ENCODE assay signal across 17 cellular contexts in the genomic region with DNA sequence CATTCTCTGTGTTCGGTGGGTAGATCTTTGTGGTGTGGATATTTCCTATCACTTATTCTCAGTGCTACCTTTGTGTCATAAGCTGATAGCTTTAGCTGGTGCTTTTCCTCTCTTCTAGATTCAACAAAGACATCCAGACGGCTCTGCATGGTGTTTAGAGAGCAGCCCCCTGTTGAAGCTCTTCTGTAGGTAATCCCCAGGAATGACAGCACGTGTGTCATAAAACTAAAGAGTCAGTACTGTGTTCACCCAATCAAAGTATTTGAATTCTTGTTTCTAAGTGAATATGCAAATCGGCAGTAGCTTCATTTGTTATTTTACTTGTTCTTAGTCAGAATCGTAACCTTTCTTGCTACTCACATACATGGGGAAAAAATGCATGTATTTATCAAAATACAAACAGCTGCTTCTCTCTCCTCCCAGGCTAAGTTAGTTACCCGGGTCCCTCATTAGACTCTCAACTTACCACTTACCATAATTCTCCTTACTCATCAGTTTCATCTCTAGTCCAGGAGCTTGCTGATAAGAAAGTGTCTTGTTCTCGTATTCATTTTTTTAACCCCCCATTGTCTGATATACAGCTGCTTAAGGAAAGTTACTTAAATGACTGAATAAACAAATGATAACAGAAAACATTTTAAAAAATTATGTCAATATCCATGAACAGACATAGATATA.
DNase-seq lines count a peak whose midpoint lies in the region; ATAC-seq, FAIRE-seq and TF ChIP-seq lines count a peak whose summit lies in the region.
"Had no signal": no experiment of that assay in that cellular context is flagged by ENCODE, and none has a peak within 500 bp of the region (broad histone marks: within the 10 kb centered on the region; RNA-seq: fewer than 3 reads in every experiment).

No MANE protein-coding gene starts in this region.

- TF ChIP-seq POLR2A in ovary (IDR thresholded peaks at IDR 0.05) (no peak), gastrocnemius medialis (IDR thresholded peaks at IDR 0.05) (no peak)

- no peak overlapping the region for H3K4me3 Mint-ChIP-seq in neural progenitor cell

- FAIRE-seq in D721Med (lab: Jason Lieb, UNC): peak; percentile 74
- FAIRE-seq: A204.1, GM12892, H1, HepG2 had no signal

- no peaks in the 10 kb centered on the region for H3K9me3 Mint-ChIP-seq in neural progenitor cell

- H3K36me3 ChIP-seq in neural progenitor cell (no peaks in the 10 kb centered on the region), ovary (no peaks in the 10 kb centered on the region), gastrocnemius medialis (no peaks in the 10 kb centered on the region)
- H3K36me3 ChIP-seq: BLaER1 treated with 17β-estradiol and CSF1 and Interleukin-3, amounts not matched to agents 10 nM and 100 nM had no signal

- no peaks in the 10 kb centered on the region for H3K36me3 Mint-ChIP-seq in neural progenitor cell

- WGBS in ovary, 3 donors: 11 to 30% (median 16%) methylated on average over 7 of the region's 7 CpGs

- H2AFZ ChIP-seq in neural progenitor cell (replicated peaks): no peak overlapping the region
- H2AFZ ChIP-seq: PC-9 had no signal

- H3K9ac ChIP-seq in neural progenitor cell: no peak overlapping the region
- H3K9ac ChIP-seq: BLaER1 treated with 17β-estradiol and CSF1 and Interleukin-3, amounts not matched to agents 10 nM and 100 nM had no signal

- H3K4me3 ChIP-seq in neural progenitor cell: no peak overlapping the region
- H3K4me3 ChIP-seq in ovary: no peak overlapping the region
- no peak overlapping the region for H3K4me3 ChIP-seq in gastrocnemius medialis
- H3K4me3 ChIP-seq: BLaER1 treated with 17β-estradiol and CSF1 and Interleukin-3, amounts not matched to agents 10 nM and 100 nM; PC-9 had no signal

- H3K9me3 ChIP-seq in neural progenitor cell (ENCODE audit: low read depth) (no peaks in the 10 kb centered on the region), ovary (no peaks in the 10 kb centered on the region), gastrocnemius medialis (no peaks in the 10 kb centered on the region)
- H3K9me3 ChIP-seq: BLaER1 treated with 17β-estradiol and CSF1 and Interleukin-3, amounts not matched to agents 10 nM and 100 nM had no signal

- H3K79me2 ChIP-seq in neural progenitor cell (ENCODE audit: low read depth): no peaks in the 10 kb centered on the region

- no peaks in the 10 kb centered on the region for H4K20me1 ChIP-seq in neural progenitor cell (ENCODE audit: low read depth)
- H4K20me1 ChIP-seq: BLaER1 treated with 17β-estradiol and CSF1 and Interleukin-3, amounts not matched to agents 10 nM and 100 nM had no signal

- H3K27ac ChIP-seq in neural progenitor cell: no peak overlapping the region
- no peak overlapping the region for H3K27ac ChIP-seq in ovary
- H3K27ac ChIP-seq in gastrocnemius medialis: no peak overlapping the region
- H3K27ac ChIP-seq: BLaER1 treated with 17β-estradiol and CSF1 and Interleukin-3, amounts not matched to agents 10 nM and 100 nM; PC-9 had no signal

- DNase-seq in D721Med (ENCODE audit: insufficient read length, low spot score) (peak; percentile 8), NCI-H82 (lab: John Stamatoyannopoulos, UW) (peak; percentile 71), amniotic epithelial cell (ENCODE audit: low read depth) (peak; percentile 48), neural progenitor cell (ENCODE audit: low spot score) (peak; percentile 52), ovary (no peak), gastrocnemius medialis (no peak)
- DNase-seq: KG1, NCI-H1092, NCI-H146, NCI-H2081 treated with DMSO at 0.1 percent for 48 hours, PC-9 had no signal

- H3K27me3 Mint-ChIP-seq in neural progenitor cell (ENCODE audit: insufficient read depth, low read depth): peaks cover 2% of the 10 kb centered on the region

- H3K4me1 ChIP-seq in neural progenitor cell: peaks cover 20% of the 10 kb centered on the region
- H3K4me1 ChIP-seq in ovary (ENCODE audit: insufficient read depth): no peaks in the 10 kb centered on the region
- no peaks in the 10 kb centered on the region for H3K4me1 ChIP-seq in gastrocnemius medialis

- no peaks in the 10 kb centered on the region for H3K27me3 ChIP-seq in neural progenitor cell
- H3K27me3 ChIP-seq in ovary: no peaks in the 10 kb centered on the region
- H3K27me3 ChIP-seq in gastrocnemius medialis: no peaks in the 10 kb centered on the region
- H3K27me3 ChIP-seq: BLaER1 treated with 17β-estradiol and CSF1 and Interleukin-3, amounts not matched to agents 10 nM and 100 nM had no signal

- in situ Hi-C loops in gastrocnemius medialis (cut with MboI; ENCODE audit: low sequenced_read_pairs in 4 of 4): no loop called here

- TF ChIP-seq CTCF in D721Med (IDR thresholded peaks at IDR 0.05; ENCODE audit: insufficient read depth, missing control alignments): no peak
- no peak for TF ChIP-seq CTCF in neural progenitor cell (IDR thresholded peaks at IDR 0.05)
- TF ChIP-seq CTCF in ovary (IDR thresholded peaks at IDR 0.05): no peak
- no peak for TF ChIP-seq CTCF in gastrocnemius medialis (IDR thresholded peaks at IDR 0.05 in 4 of 5, conservative IDR thresholded peaks at IDR 0.05 in 1 of 5)

- no peak overlapping the region for H3K4me2 ChIP-seq in neural progenitor cell
- H3K4me2 ChIP-seq: PC-9 had no signal

- H3K4me1 Mint-ChIP-seq in neural progenitor cell: peaks cover 16% of the 10 kb centered on the region

- peaks cover 4% of the 10 kb centered on the region for H3F3A ChIP-seq in neural progenitor cell (ENCODE audit: low read depth)

- intact Hi-C loops in ovary (cut with DNase I): no loop called here
- intact Hi-C loops in gastrocnemius medialis (cut with DNase I; ENCODE audit: low total_unique reads): no loop called here

- ATAC-seq in gastrocnemius medialis (no peak), HG03175 (IDR thresholded peaks at IDR 0.05; ENCODE audit: unreplicated experiment) (no peak)
- ATAC-seq: HepG2 had no signal

- H3K27ac Mint-ChIP-seq in neural progenitor cell: peak overlapping the region; percentile 39

- no peak for TF ChIP-seq EP300 in ovary (IDR thresholded peaks at IDR 0.05)

Comparison
In these comparisons a context has a peak if more than half of its experiments do, and no peak if none do; other contexts are left out.
1. DNase-seq: peak in D721Med (single experiment), NCI-H82 (single experiment), amniotic epithelial cell (single experiment) and neural progenitor cell (single experiment); none in ovary (0 of 5) and gastrocnemius medialis (0 of 2).